ENCODE assay signal across 2 cellular contexts in genomic region chr7:128457385-128457784, GRCh38.
A peak's percentile ranks its signal among the peaks of the same experiment; 100 is the strongest.
TF ChIP-seq lines count a peak whose summit lies in the region.

No MANE protein-coding gene starts in this region.

TF ChIP-seq in HEK293, 187 proteins besides CTCF, POLR2A, EP300 and RAD21:
- TF ChIP-seq ZNF146 (tag by site-specific recombination; IDR thresholded peaks at IDR 0.05) = 0 out of 2 replicates have a peak, but pooled peaks have one; percentile 29

TF ChIP-seq in GM12878, 131 proteins besides CTCF, POLR2A, EP300 and RAD21:
- TF ChIP-seq MLLT1 (IDR thresholded peaks at IDR 0.05) = peak; percentile 77; the same call in 1 of the 2 replicates
